ENCODE assay signal across 1 cellular context in genomic region chr9:76394023-76394895, GRCh38.
TF ChIP-seq lines count a peak whose summit lies in the region.

RFK (minus strand) TSS chr9:76394426; CDS start chr9:76394171, 255 bp downstream.

TF ChIP-seq in HepG2, 621 proteins besides CTCF, POLR2A, EP300 and RAD21 (continued from another document and continues in another):
- no peak for TF ChIP-seq ZBTB40 (IDR thresholded peaks at IDR 0.05)
- peak; percentile 79 for TF ChIP-seq ZBTB40 (CRISPR knock-in tag; IDR thresholded peaks at IDR 0.05)
- TF ChIP-seq ZNF713 (CRISPR knock-in tag; IDR thresholded peaks at IDR 0.05) = 0 out of 2 replicates have a peak, but pooled peaks have one; percentile 57
- no peak for TF ChIP-seq ZFP36 (IDR thresholded peaks at IDR 0.05; ENCODE audit: borderline replicate concordance, low read depth, low read length, partially characterized antibody)
- peak; percentile 27; the same call in 1 of the 2 replicates for TF ChIP-seq TGIF2 (CRISPR knock-in tag; IDR thresholded peaks at IDR 0.05)
- no peak for TF ChIP-seq GPN1 (CRISPR knock-in tag; IDR thresholded peaks at IDR 0.05; ENCODE audit: borderline replicate concordance)
- TF ChIP-seq RNF219 (CRISPR knock-in tag; IDR thresholded peaks at IDR 0.05) = no peak; the same call in 1 of the 2 replicates
- 0 out of 2 replicates have a peak, but pooled peaks have one; percentile 21 for TF ChIP-seq IRF2 (CRISPR knock-in tag; IDR thresholded peaks at IDR 0.05)
- peak; percentile 40; the same call in 1 of the 2 replicates for TF ChIP-seq KAT7 (CRISPR knock-in tag; IDR thresholded peaks at IDR 0.05; ENCODE audit: borderline replicate concordance)
- no peak for TF ChIP-seq ZNF234 (CRISPR knock-in tag; conservative IDR thresholded peaks at IDR 0.05)
- TF ChIP-seq GABPB1 (CRISPR knock-in tag; IDR thresholded peaks at IDR 0.05) = peak; percentile 77
- TF ChIP-seq BRCA1 (CRISPR knock-in tag; IDR thresholded peaks at IDR 0.05) = peak; percentile 35; the same call in 1 of the 2 replicates
- no peak for TF ChIP-seq ZNF572 (CRISPR knock-in tag; IDR thresholded peaks at IDR 0.05)
- peak; percentile 69 for TF ChIP-seq RFX3 (CRISPR knock-in tag; IDR thresholded peaks at IDR 0.05)
- no peak for TF ChIP-seq GRHL1 (CRISPR knock-in tag; conservative IDR thresholded peaks at IDR 0.05)
- peak; percentile 46; the same call in 1 of the 2 replicates for TF ChIP-seq KDM2A (CRISPR knock-in tag; IDR thresholded peaks at IDR 0.05; ENCODE audit: borderline replicate concordance, low read depth)
- TF ChIP-seq ZNF770 (CRISPR knock-in tag; IDR thresholded peaks at IDR 0.05) = peak; percentile 35; the same call in 1 of the 2 replicates
- no peak for TF ChIP-seq PBX2 (CRISPR knock-in tag; IDR thresholded peaks at IDR 0.05)
- no peak for TF ChIP-seq RBAK (CRISPR knock-in tag; IDR thresholded peaks at IDR 0.05)
- peak; percentile 19; the same call in 1 of the 2 replicates for TF ChIP-seq ZHX1 (CRISPR knock-in tag; IDR thresholded peaks at IDR 0.05; ENCODE audit: low read depth)
- no peak; the same call in 1 of the 2 replicates for TF ChIP-seq DR1 (CRISPR knock-in tag; IDR thresholded peaks at IDR 0.05)
- TF ChIP-seq ESRRA (CRISPR knock-in tag; IDR thresholded peaks at IDR 0.05; ENCODE audit: low read depth) = peak; percentile 83
- peak; percentile 78 for TF ChIP-seq ZFY (CRISPR knock-in tag; IDR thresholded peaks at IDR 0.05)
- no peak for TF ChIP-seq TRIM22 (IDR thresholded peaks at IDR 0.05)
- TF ChIP-seq CBX1 (IDR thresholded peaks at IDR 0.05; ENCODE audit: low read depth) = no peak
- 0 out of 2 replicates have a peak, but pooled peaks have one; percentile 31 for TF ChIP-seq E2F5 (CRISPR knock-in tag; conservative IDR thresholded peaks at IDR 0.05)
- TF ChIP-seq SMAD9 (CRISPR knock-in tag; IDR thresholded peaks at IDR 0.05) = 0 out of 2 replicates have a peak, but pooled peaks have one; percentile 72
- peak; percentile 93 for TF ChIP-seq GTF3A (CRISPR knock-in tag; conservative IDR thresholded peaks at IDR 0.05)
